18 cellular contexts compared by ENCODE assay signal in the genomic region with DNA sequence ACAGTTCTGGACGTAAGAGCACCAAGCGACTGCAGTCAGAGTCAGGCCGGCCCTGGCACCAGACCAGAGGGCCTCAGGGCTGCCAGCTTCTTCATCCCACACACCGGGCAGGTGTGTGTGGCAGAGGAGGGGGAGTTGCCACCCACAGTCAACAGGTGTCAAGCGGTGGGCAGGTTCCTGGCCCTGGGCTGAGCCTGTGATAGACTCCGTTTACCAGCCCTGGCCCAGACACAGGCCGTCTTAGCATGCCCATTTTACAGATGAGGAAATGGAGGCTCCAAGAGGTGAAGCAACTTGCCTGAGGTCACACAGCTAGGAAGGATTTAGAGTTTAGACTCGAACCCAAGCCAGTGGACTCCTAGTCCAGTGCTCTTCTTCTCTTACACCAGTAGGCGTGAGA.
"Had no signal": no experiment of that assay in that cellular context is flagged by ENCODE, and none has a peak within 500 bp of the region (broad histone marks: within the 10 kb centered on the region; RNA-seq: fewer than 3 reads in every experiment).

No MANE protein-coding gene starts in this region.

- ATAC-seq: esophagus mucosa; left lobe of liver; mucosa of descending colon; naive thymus-derived CD8-positive, alpha-beta T cell had no signal

- DNase-seq: cortex of kidney; effector memory CD4-positive, alpha-beta T cell; heart right ventricle; hypothalamus; islet precursor cell; mucosa of descending colon; naive thymus-derived CD8-positive, alpha-beta T cell; posterior cingulate gyrus; sigmoid colon; stimulated activated CD4-positive, alpha-beta T cell treated with anti-CD3 and anti-CD28 coated beads, Interleukin-12 subunit alpha, Interleukin-12 subunit beta, amount 100 ng/mL, for 4 hours; stimulated activated naive CD4-positive, alpha-beta T cell; stomach; substantia nigra; transverse colon had no signal

- H3K9me3 ChIP-seq: heart right ventricle, mucosa of descending colon, sigmoid colon, stomach, thoracic aorta, transverse colon had no signal

- H3K27ac ChIP-seq: heart right ventricle, skin epidermis, stomach, thoracic aorta had no signal

- H3K4me3 ChIP-seq: heart right ventricle, mucosa of descending colon, sigmoid colon, skin epidermis, stomach, thoracic aorta, transverse colon had no signal

- H3K27me3 ChIP-seq: sigmoid colon, transverse colon had no signal

- H3K36me3 ChIP-seq: heart right ventricle, stomach, thoracic aorta, transverse colon had no signal
